Comparison of ENCODE assay signal across 11 cellular contexts in the genomic region with DNA sequence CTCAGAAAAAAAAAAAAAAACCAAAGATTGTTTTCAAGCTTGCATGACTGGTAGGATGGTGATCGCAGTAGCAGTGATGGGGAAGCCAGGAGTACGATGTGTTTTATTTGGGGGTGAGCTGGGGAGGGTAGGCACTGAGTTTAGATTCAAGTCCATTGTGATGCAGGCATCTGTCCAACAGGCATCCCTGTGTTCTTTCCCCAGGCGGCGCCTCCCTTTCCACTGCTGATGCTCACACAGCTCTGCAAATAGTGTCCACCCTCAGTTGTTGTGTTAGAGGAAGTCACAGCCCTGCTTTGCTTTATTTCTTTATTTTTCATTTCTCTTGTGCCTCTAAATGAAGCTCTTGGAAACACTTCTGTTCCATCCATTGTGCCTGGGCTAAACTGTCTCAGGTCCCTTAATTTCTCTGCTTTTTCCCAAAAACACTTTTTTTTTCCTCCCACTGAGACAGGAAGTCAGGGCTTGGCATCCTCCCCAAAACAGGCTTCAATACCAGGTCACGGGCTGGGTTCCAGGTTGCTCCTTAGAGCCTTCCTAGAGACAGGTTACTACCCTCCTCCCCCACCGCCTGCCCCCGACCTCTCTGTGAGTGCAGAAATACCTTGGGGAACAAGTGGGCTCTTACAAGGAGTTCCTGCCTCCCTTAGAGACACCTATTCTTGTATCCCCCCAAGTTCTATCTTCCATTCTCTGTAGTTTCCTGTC. TPM values are rescaled to one million over a fixed set of nuclear protein-coding genes. Genes with fewer than 3 reads are reported as not detected.
A peak's percentile ranks its signal among the peaks of the same experiment; 100 is the strongest.
DNase-seq lines count a peak whose midpoint lies in the region; ATAC-seq and TF ChIP-seq lines count a peak whose summit lies in the region.
"Had no signal": no experiment of that assay in that cellular context is flagged by ENCODE, and none has a peak within 500 bp of the region (broad histone marks: within the 10 kb centered on the region; RNA-seq: fewer than 3 reads in every experiment).

No MANE protein-coding gene starts in this region.

- H3K9me3 ChIP-seq in CD4-positive, alpha-beta memory T cell (ENCODE audit: control insufficient read depth in 1 of 2, low read length in 2 of 2): no peaks in the 10 kb centered on the region
- no peaks in the 10 kb centered on the region for H3K9me3 ChIP-seq in mammary epithelial cell (replicated peaks; ENCODE audit: insufficient read depth, low read length)

- H3K9ac ChIP-seq in mammary epithelial cell (ENCODE audit: insufficient read depth, low read length): no peak overlapping the region

- 79% methylated on average over 4 of the region's 7 CpGs for WGBS in mammary epithelial cell (ENCODE audit: low coverage, missing lambda C conversion rate)

- no peaks in the 10 kb centered on the region for H3K27me3 ChIP-seq in CD4-positive, alpha-beta memory T cell (ENCODE audit: insufficient read depth, low read length)
- H3K27me3 ChIP-seq in mammary epithelial cell (ENCODE audit: insufficient read depth, low read length): no peaks in the 10 kb centered on the region

- no peak overlapping the region for H3K4me3 ChIP-seq in CD4-positive, alpha-beta memory T cell (ENCODE audit: low read length in 2 of 2)
- no peak overlapping the region for H3K4me3 ChIP-seq in mammary epithelial cell (replicated peaks in 1 of 3; ENCODE audit: insufficient read depth in 1 of 3, low read depth in 2 of 3, low read length in 3 of 3)
- H3K4me3 ChIP-seq: PC-9 had no signal

- in situ Hi-C loops in mammary epithelial cell (cut with MboI; ENCODE audit: low sequenced_read_pairs in 2 of 2): loop anchor here (5.0 to 25.0 kb wide), 2 partner anchors 152 to 387 kb away; no protein-coding TSS in a partner anchor

- no peak overlapping the region for H3K4me2 ChIP-seq in mammary epithelial cell (ENCODE audit: insufficient read depth, low read depth, low read length)
- H3K4me2 ChIP-seq: PC-9 had no signal

- peak overlapping the region; percentile 43 to 93 (median 87) for H3K27ac Mint-ChIP-seq in CD4-positive, alpha-beta memory T cell
- H3K27ac Mint-ChIP-seq in natural killer cell: no peak overlapping the region

- H3K9me3 Mint-ChIP-seq in CD4-positive, alpha-beta memory T cell: no peaks in the 10 kb centered on the region
- H3K9me3 Mint-ChIP-seq in natural killer cell: no peaks in the 10 kb centered on the region

- no peak for TF ChIP-seq CTCF in mammary epithelial cell (conservative IDR thresholded peaks at IDR 0.05 in 1 of 2, IDR thresholded peaks at IDR 0.05 in 1 of 2; ENCODE audit: extremely low read depth in 1 of 2, insufficient read depth in 1 of 2, low read depth in 1 of 2, low read length in 2 of 2)
- no peak for TF ChIP-seq CTCF in omental fat pad (IDR thresholded peaks at IDR 0.05)
- no peak for TF ChIP-seq CTCF in natural killer cell (IDR thresholded peaks at IDR 0.05)

- H3K4me3 Mint-ChIP-seq in CD4-positive, alpha-beta memory T cell: peak overlapping the region; percentile 7 to 65 (median 34)
- no peak overlapping the region for H3K4me3 Mint-ChIP-seq in natural killer cell

- POLR2A ChIA-PET in CD4-positive, alpha-beta memory T cell (lab: Charles Lee; ENCODE audit: partially characterized antibody): interaction anchor here (1.2 to 14.1 kb wide), 6 partner anchors 9 to 42 kb away, joined by 4 to 236 read pairs (median 15); partner anchors contain the start of gene HSPA8

- peak overlapping the region; percentile 20 for H2AFZ ChIP-seq in mammary epithelial cell (ENCODE audit: low read depth, low read length)
- H2AFZ ChIP-seq: PC-9 had no signal

- dilution Hi-C loops in mammary epithelial cell (cut with HindIII; ENCODE audit: low sequenced_read_pairs): loop anchor here (5.0 kb wide), 1 partner anchor 162 kb away; no protein-coding TSS in a partner anchor

- H3K4me1 ChIP-seq in CD4-positive, alpha-beta memory T cell (ENCODE audit: insufficient read depth, low read length): peaks cover 16% of the 10 kb centered on the region
- H3K4me1 ChIP-seq in mammary epithelial cell (ENCODE audit: insufficient read depth, low read length): peaks cover 5% of the 10 kb centered on the region

- intact Hi-C loops in CD4-positive, alpha-beta memory T cell (cut with micrococcal nuclease): no loop called here
- intact Hi-C loops in mammary epithelial cell (cut with micrococcal nuclease) (loop anchor here (10.0 kb wide), 1 partner anchor 304 kb away; no protein-coding TSS in a partner anchor), natural killer cell (cut with micrococcal nuclease) (no loop called here)

- peaks cover 15 to 37% (median 26%) of the 10 kb centered on the region in 4 donors for H3K4me1 Mint-ChIP-seq in CD4-positive, alpha-beta memory T cell
- H3K4me1 Mint-ChIP-seq in natural killer cell: peaks cover 0 to 7% of the 10 kb centered on the region in 2 donors

- CTCF ChIA-PET in CD4-positive, alpha-beta memory T cell (lab: Charles Lee; ENCODE audit: partially characterized antibody): interaction anchor here (0.7 to 16.6 kb wide), 8 partner anchors 10 to 237 kb away, joined by 3 to 414 read pairs (median 65); partner anchors contain the start of gene HSPA8
- CTCF ChIA-PET in mammary epithelial cell (lab: Charles Lee; ENCODE audit: low non-redundant PET): interaction anchor here (0.7 kb wide), 1 partner anchor 146 kb away, joined by 19 read pairs; no protein-coding TSS in a partner anchor

- no peaks in the 10 kb centered on the region for H4K20me1 ChIP-seq in mammary epithelial cell (ENCODE audit: insufficient read depth, low read length)

- no TSS peak for BruUV-seq in mammary epithelial cell (replicated peaks; lab: Mats Ljungman, UMichigan)

- no peaks in the 10 kb centered on the region for H3K79me2 ChIP-seq in mammary epithelial cell (ENCODE audit: insufficient read depth, low read length)

- no peak overlapping the region for H3K27ac ChIP-seq in CD4-positive, alpha-beta memory T cell (ENCODE audit: low read depth, low read length)
- H3K27ac ChIP-seq in mammary epithelial cell (ENCODE audit: insufficient read depth, low read depth, low read length): no peak overlapping the region
- H3K27ac ChIP-seq: PC-9 had no signal

- peaks cover 2 to 10% of the 10 kb centered on the region in 2 donors for H3K36me3 Mint-ChIP-seq in CD4-positive, alpha-beta memory T cell
- no peaks in the 10 kb centered on the region for H3K36me3 Mint-ChIP-seq in natural killer cell

- no peak for DNase-seq in CD4-positive, alpha-beta memory T cell
- DNase-seq in NCI-H2081 (lab: John Stamatoyannopoulos, UW): peak; percentile 31 to 70
- no peak for DNase-seq in mammary epithelial cell
- DNase-seq in omental fat pad (ENCODE audit: low spot score): no peak
- no peak for DNase-seq in NCI-H82 treated with DMSO at 0.1 percent for 48 hours (lab: John Stamatoyannopoulos, UW; ENCODE audit: unreplicated experiment)
- DNase-seq in natural killer cell: no peak
- DNase-seq: NCI-H1048, PC-9, retina had no signal

- ATAC-seq in omental fat pad (ENCODE audit: low FRiP score) (peak; percentile 57), HG03139 (IDR thresholded peaks at IDR 0.05; ENCODE audit: unreplicated experiment) (no peak), natural killer cell (no peak), GM19452 (IDR thresholded peaks at IDR 0.05; ENCODE audit: unreplicated experiment) (no peak)

- no peaks in the 10 kb centered on the region for H3K27me3 Mint-ChIP-seq in CD4-positive, alpha-beta memory T cell
- no peaks in the 10 kb centered on the region for H3K27me3 Mint-ChIP-seq in natural killer cell (ENCODE audit: low read depth in 2 of 2)

- H3K36me3 ChIP-seq in CD4-positive, alpha-beta memory T cell (ENCODE audit: insufficient read depth, low read length): no peaks in the 10 kb centered on the region
- H3K36me3 ChIP-seq in mammary epithelial cell (ENCODE audit: insufficient read depth, low read length): peaks cover 5% of the 10 kb centered on the region

RNA-seq across cellular contexts. Expression of gene HSPA8, which starts 38.6 kb away (rescaled TPM):
- total RNA-seq in CD4-positive, alpha-beta memory T cell: 100 to 1,000 TPM; 809 to 852 TPM
- 1,000 to 10,000 TPM; 1,622 to 1,778 TPM for polyA plus RNA-seq in CD4-positive, alpha-beta memory T cell
- total RNA-seq in mammary epithelial cell (1,000 to 10,000 TPM; 1,127 to 2,810 TPM), omental fat pad (1,000 to 10,000 TPM in 2 of 4 donors, 100 to 1,000 TPM in 2; 751 to 1,858 (median 1,218) TPM), natural killer cell (100 to 1,000 TPM; 577 to 684 (median 633) TPM)
- polyA plus RNA-seq in mammary epithelial cell: 4,037 TPM
- polyA minus RNA-seq in mammary epithelial cell: 4,508 TPM

Comparison
In these comparisons a context has a peak if more than half of its experiments do, and no peak if none do; other contexts are left out.
1. DNase-seq: peak in NCI-H2081 (2 of 2); none in CD4-positive, alpha-beta memory T cell (0 of 5), mammary epithelial cell (single experiment), omental fat pad (single experiment), NCI-H82 treated with DMSO at 0.1 percent for 48 hours (single experiment) and natural killer cell (single experiment).
2. H3K27ac Mint-ChIP-seq: peak in CD4-positive, alpha-beta memory T cell (7 of 7); none in natural killer cell (0 of 2).